29 cellular contexts compared by ENCODE assay signal in the genomic region with DNA sequence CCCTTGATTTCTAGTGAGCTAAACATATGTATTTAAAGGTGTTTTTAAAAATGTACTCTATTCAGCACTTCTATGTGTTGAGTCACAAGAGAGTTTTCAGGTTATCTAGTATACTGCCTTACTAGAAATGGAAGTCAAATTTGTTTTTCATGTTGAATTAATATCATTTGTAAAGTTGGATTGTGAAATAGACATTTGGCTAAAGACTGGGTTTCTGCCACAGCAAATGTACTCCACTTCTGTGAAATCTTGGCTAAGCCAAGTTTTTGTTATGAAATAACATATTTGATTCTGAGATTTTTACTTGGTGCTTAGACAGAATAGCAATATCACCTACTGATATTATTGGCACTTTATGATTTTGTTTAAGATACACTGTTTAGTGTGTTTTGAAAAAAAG.
"Had no signal": no experiment of that assay in that cellular context is flagged by ENCODE, and none has a peak within 500 bp of the region (broad histone marks: within the 10 kb centered on the region; RNA-seq: fewer than 3 reads in every experiment).

No MANE protein-coding gene starts in this region.

- FAIRE-seq: colon, endometrium, keratinocyte, TTC549 had no signal

- H3K36me3 ChIP-seq: gastroesophageal sphincter, suprapubic skin, tibial artery, upper lobe of right lung had no signal

- H3K4me3 ChIP-seq: gastroesophageal sphincter, hepatocyte, psoas muscle, suprapubic skin, tibial artery, upper lobe of right lung had no signal

- H3K4me1 ChIP-seq: parathyroid adenoma, psoas muscle, suprapubic skin, upper lobe of right lung had no signal

- H3K27me3 Mint-ChIP-seq: activated naive CD8-positive, alpha-beta T cell; central memory CD8-positive, alpha-beta T cell; naive B cell had no signal

- H3K27me3 ChIP-seq: gastroesophageal sphincter, hepatocyte, suprapubic skin, tibial artery, upper lobe of right lung had no signal

- H3K27ac Mint-ChIP-seq: activated naive CD8-positive, alpha-beta T cell; mesothelial cell of epicardium had no signal

- H3K9me3 Mint-ChIP-seq: central memory CD8-positive, alpha-beta T cell; naive B cell had no signal

- H3K9ac ChIP-seq: parathyroid adenoma had no signal

- H3K4me3 Mint-ChIP-seq: activated naive CD8-positive, alpha-beta T cell; central memory CD8-positive, alpha-beta T cell; mesothelial cell of epicardium; naive B cell had no signal

- H3K4me1 Mint-ChIP-seq: central memory CD8-positive, alpha-beta T cell; mesothelial cell of epicardium; naive B cell had no signal

- H3K4me2 ChIP-seq: hepatocyte had no signal

- H3K36me3 Mint-ChIP-seq: naive B cell had no signal

- ATAC-seq: gastroesophageal sphincter, left colon, psoas muscle, upper lobe of right lung had no signal

- H3K27ac ChIP-seq: epithelial cell of prostate, gastroesophageal sphincter, hepatocyte, parathyroid adenoma, psoas muscle, suprapubic skin, tibial artery, upper lobe of right lung, VCaP had no signal

- H2AFZ ChIP-seq: hepatocyte, parathyroid adenoma had no signal

- DNase-seq: activated CD4-positive, alpha-beta T cell treated with anti-CD3 and anti-CD28 coated beads for 4 hours; activated CD4-positive, alpha-beta T cell treated with anti-CD3 and anti-CD28 coated beads, Interleukin-2, amount 50 U/mL, for 4 hours; activated effector memory CD4-positive, alpha-beta T cell treated with Interleukin-2 at 50 U/mL for 16 hours; activated naive CD4-positive, alpha-beta T cell treated with Interleukin-2 at 50 U/mL for 16 hours; activated T-cell treated with anti-CD3 and anti-CD28 coated beads for 4 hours; amygdala; effector CD8-positive, alpha-beta T cell; left colon; naive B cell; nucleus accumbens; psoas muscle; stimulated activated CD4-positive, alpha-beta T cell treated with anti-CD3 and anti-CD28 coated beads, Interleukin-15, amount 100 ng/mL, for 24 hours; stimulated activated CD4-positive, alpha-beta T cell treated with anti-CD3 and anti-CD28 coated beads, Interleukin-2, amount 100 ng/mL, for 24 hours; stimulated activated naive CD4-positive, alpha-beta T cell; tibial artery; upper lobe of right lung had no signal

- H3K9me3 ChIP-seq: gastroesophageal sphincter, psoas muscle, suprapubic skin, tibial artery, upper lobe of right lung had no signal
